Comparison of ENCODE assay signal across 14 cellular contexts in genomic region chr1:77594366-77595112, GRCh38.
A peak's percentile ranks its signal among the peaks of the same experiment; 100 is the strongest.
DNase-seq lines count a peak whose midpoint lies in the region; ATAC-seq and TF ChIP-seq lines count a peak whose summit lies in the region.
"Had no signal": no experiment of that assay in that cellular context is flagged by ENCODE, and none has a peak within 500 bp of the region (broad histone marks: within the 10 kb centered on the region; RNA-seq: fewer than 3 reads in every experiment).

No MANE protein-coding gene starts in this region.

- peaks cover 20% of the 10 kb centered on the region for H3K36me3 Mint-ChIP-seq in mesothelial cell of epicardium

- H3K27me3 ChIP-seq in spleen (replicated peaks in 1 of 7), result no peaks in the 10 kb centered on the region
- H3K27me3 ChIP-seq: gastroesophageal sphincter had no signal

- DNase-seq in NCI-H1105 treated with DMSO at 0.1 percent for 48 hours (lab: John Stamatoyannopoulos, UW), result peak; percentile 56
- DNase-seq in activated T-cell treated with anti-CD3 and anti-CD28 coated beads, Interleukin-2, amount 50 U/mL, for 1 hour, result no peak
- DNase-seq in mucosa of descending colon, result no peak
- no peak for DNase-seq in spleen
- no peak for DNase-seq in mesothelial cell of epicardium (ENCODE audit: low spot score in 2 of 2, unreplicated experiment in 2 of 2)
- DNase-seq: activated CD4-positive, alpha-beta memory T cell treated with anti-CD3 and anti-CD28 coated beads, Interleukin-2, amount 10 ng/mL, durations not matched to agents 7 days and 5 days; CD4-positive, alpha-beta memory T cell; NCI-H1436 treated with DMSO at 0.1 percent for 48 hours; Right ventricle myocardium superior had no signal

- H3K4me3 Mint-ChIP-seq in mesothelial cell of epicardium, result no peak overlapping the region
- H3K4me3 Mint-ChIP-seq: activated CD4-positive, alpha-beta memory T cell treated with anti-CD3 and anti-CD28 coated beads, Interleukin-2, amount 10 ng/mL, durations not matched to agents 7 days and 5 days; CD4-positive, alpha-beta memory T cell; GM23338 had no signal

- H3K27me3 Mint-ChIP-seq in mesothelial cell of epicardium (ENCODE audit: low read depth), result no peaks in the 10 kb centered on the region
- H3K27me3 Mint-ChIP-seq: activated CD4-positive, alpha-beta memory T cell treated with anti-CD3 and anti-CD28 coated beads, Interleukin-2, amount 10 ng/mL, durations not matched to agents 7 days and 5 days; CD4-positive, alpha-beta memory T cell had no signal

- 46 to 70% (median 63%) methylated on average over 1 of the region's 1 CpG for WGBS in spleen, 5 donors

- TF ChIP-seq CTCF in mucosa of descending colon (IDR thresholded peaks at IDR 0.05), result no peak
- no peak for TF ChIP-seq CTCF in spleen (IDR thresholded peaks at IDR 0.05 in 8 of 11, conservative IDR thresholded peaks at IDR 0.05 in 3 of 11)
- no peak for TF ChIP-seq CTCF in mesothelial cell of epicardium (IDR thresholded peaks at IDR 0.05; ENCODE audit: unreplicated experiment)

- H3K9me3 ChIP-seq in mucosa of descending colon, result no peaks in the 10 kb centered on the region
- H3K9me3 ChIP-seq in spleen, result no peaks in the 10 kb centered on the region
- H3K9me3 ChIP-seq: gastroesophageal sphincter had no signal

- H3K9me3 Mint-ChIP-seq in mesothelial cell of epicardium, result peaks cover 9% of the 10 kb centered on the region
- H3K9me3 Mint-ChIP-seq: activated CD4-positive, alpha-beta memory T cell treated with anti-CD3 and anti-CD28 coated beads, Interleukin-2, amount 10 ng/mL, durations not matched to agents 7 days and 5 days; CD4-positive, alpha-beta memory T cell; GM23338 had no signal

- H3K36me3 ChIP-seq in mucosa of descending colon (ENCODE audit: low read depth) (no peaks in the 10 kb centered on the region), spleen (peaks cover 0 to 25% (median 11%) of the 10 kb centered on the region in 6 donors)

- H3K27ac ChIP-seq in spleen, result no peak overlapping the region
- H3K27ac ChIP-seq: gastroesophageal sphincter had no signal

- peaks cover 1% of the 10 kb centered on the region for H3K4me1 Mint-ChIP-seq in mesothelial cell of epicardium
- H3K4me1 Mint-ChIP-seq: GM23338 had no signal

- intact Hi-C loops in mucosa of descending colon (cut with DNase I, micrococcal nuclease), result no loop called here
- intact Hi-C loops in spleen (cut with DNase I; ENCODE audit: low total_unique reads), result no loop called here

- no peak for TF ChIP-seq POLR2A in spleen (IDR thresholded peaks at IDR 0.05)

- ATAC-seq in GM18499 (IDR thresholded peaks at IDR 0.05; ENCODE audit: insufficient read depth, unreplicated experiment) (peak; percentile 73), GM19455 (IDR thresholded peaks at IDR 0.05; ENCODE audit: unreplicated experiment) (peak; percentile 96), HG02938 (IDR thresholded peaks at IDR 0.05; ENCODE audit: unreplicated experiment) (peak; percentile 97), mucosa of descending colon (no peak)
- ATAC-seq: gastroesophageal sphincter, GM23338 had no signal

- no peak overlapping the region for H3K27ac Mint-ChIP-seq in mesothelial cell of epicardium
- H3K27ac Mint-ChIP-seq: activated CD4-positive, alpha-beta memory T cell treated with anti-CD3 and anti-CD28 coated beads, Interleukin-2, amount 10 ng/mL, durations not matched to agents 7 days and 5 days; GM23338 had no signal

- H3K4me1 ChIP-seq in mucosa of descending colon (ENCODE audit: low read depth), result no peaks in the 10 kb centered on the region
- H3K4me1 ChIP-seq in spleen, result peaks cover 0 to 25% (median 0%) of the 10 kb centered on the region in 6 donors

- no peak overlapping the region for H3K4me3 ChIP-seq in mucosa of descending colon
- H3K4me3 ChIP-seq in spleen, result no peak overlapping the region
- H3K4me3 ChIP-seq: gastroesophageal sphincter, GM23338 had no signal
